ENCODE assay signal across 22 cellular contexts in genomic region chr3:170813261-170813660, GRCh38. TPM values are rescaled to one million over a fixed set of nuclear protein-coding genes. Genes with fewer than 3 reads are reported as not detected.
DNase-seq lines count a peak whose midpoint lies in the region; ATAC-seq and TF ChIP-seq lines count a peak whose summit lies in the region.
"Had no signal": no experiment of that assay in that cellular context is flagged by ENCODE, and none has a peak within 500 bp of the region (broad histone marks: within the 10 kb centered on the region; RNA-seq: fewer than 3 reads in every experiment).

No MANE protein-coding gene starts in this region.

- no peak for TF ChIP-seq CTCF in SK-N-SH (IDR thresholded peaks at IDR 0.05)
- TF ChIP-seq CTCF in GM13977 (IDR thresholded peaks at IDR 0.05; ENCODE audit: extremely low read depth, insufficient read depth, missing control alignments), result no peak

- H3K27ac ChIP-seq in SK-N-SH (ENCODE audit: low read depth in 2 of 2, low read length in 1 of 2) (no peak overlapping the region), SJCRH30 (peak overlapping the region; percentile 59)
- H3K27ac ChIP-seq: KMS-11, PC-9, SK-N-MC had no signal

- ATAC-seq in SK-N-SH treated with all-trans-retinoic acid at 6 μM for 48 hours, result no peak
- no peak for ATAC-seq in HG03571 (IDR thresholded peaks at IDR 0.05; ENCODE audit: unreplicated experiment)
- ATAC-seq: HCT116, T-cell had no signal

- no peak overlapping the region for H3K9ac ChIP-seq in SK-N-SH
- H3K9ac ChIP-seq: KMS-11 had no signal

- H4K20me1 ChIP-seq in SK-N-SH (ENCODE audit: insufficient read depth), result no peaks in the 10 kb centered on the region

- no peaks in the 10 kb centered on the region for H3K79me2 ChIP-seq in SK-N-SH (ENCODE audit: insufficient read depth)

- no peak for DNase-seq in SK-N-SH
- DNase-seq in SJCRH30, result peak; percentile 43 to 74
- DNase-seq in myocyte (ENCODE audit: low read depth), result peak; percentile 93
- no peak for DNase-seq in DMS53 treated with DMSO at 0.1 percent for 48 hours (lab: John Stamatoyannopoulos, UW; ENCODE audit: unreplicated experiment)
- no peak for DNase-seq in GM13977 (ENCODE audit: low spot score)
- DNase-seq: DMS79, GOT3, MV-4-11, NCI-H1105 treated with DMSO at 0.1 percent for 48 hours, NCI-H1694, NCI-H2081, NCI-H446 treated with DMSO at 0.1 percent for 48 hours, NCI-H526 treated with DMSO at 0.1 percent for 48 hours, PC-9, RPMI8226, SHP77, T-cell had no signal

- no peaks in the 10 kb centered on the region for H3K9me3 ChIP-seq in SK-N-SH
- no peaks in the 10 kb centered on the region for H3K9me3 ChIP-seq in SJCRH30 (replicated peaks)

- H3K4me3 ChIP-seq in SK-N-SH (ENCODE audit: low read depth in 2 of 2, low read length in 1 of 2) (no peak overlapping the region), SJCRH30 (no peak overlapping the region)
- H3K4me3 ChIP-seq: PC-9, SK-N-MC had no signal

- H3K9me2 ChIP-seq in SK-N-SH, result no peaks in the 10 kb centered on the region

- no peak overlapping the region for H3K4me2 ChIP-seq in SK-N-SH
- H3K4me2 ChIP-seq: KMS-11, PC-9 had no signal

- CTCF ChIA-PET in SK-N-SH (lab: Yijun Ruan, JAX), result interaction anchor here (0.6 to 9.5 kb wide), 12 partner anchors 15 to 422 kb away, joined by 3 to 316 read pairs (median 14); partner anchors contain the start of gene CLDN11

- TF ChIP-seq EP300 in SK-N-SH (IDR thresholded peaks at IDR 0.05; ENCODE audit: borderline replicate concordance in 1 of 2, low read depth in 1 of 2, low read length in 1 of 2), result no peak

- peaks cover 11 to 13% of the 10 kb centered on the region in 2 experiments for H3K4me1 ChIP-seq in SK-N-SH (ENCODE audit: control insufficient read depth in 1 of 2, insufficient read depth in 2 of 2, low read depth in 1 of 2, low read length in 1 of 2)
- H3K4me1 ChIP-seq in SJCRH30, result peaks cover 61% of the 10 kb centered on the region

- no peak for TF ChIP-seq RAD21 in SK-N-SH (IDR thresholded peaks at IDR 0.05; ENCODE audit: low read length)

- H2AFZ ChIP-seq in SK-N-SH (ENCODE audit: low read depth), result 0 out of 2 replicates have a peak overlapping the region, but pooled peaks have one; percentile 31
- H2AFZ ChIP-seq: PC-9 had no signal

- POLR2A ChIA-PET in SK-N-SH (lab: Yijun Ruan, JAX), result no interaction called here

- H3K27me3 ChIP-seq in SK-N-SH (ENCODE audit: insufficient read depth), result no peaks in the 10 kb centered on the region
- no peaks in the 10 kb centered on the region for H3K27me3 ChIP-seq in SJCRH30

- WGBS in SK-N-SH (ENCODE audit: low lambda C conversion rate), result 69% methylated on average over 5 of the region's 5 CpGs

- peaks cover 12% of the 10 kb centered on the region for H3F3A ChIP-seq in SK-N-SH (replicated peaks; ENCODE audit: insufficient read depth)

- no peaks in the 10 kb centered on the region for H3K36me3 ChIP-seq in SK-N-SH (replicated peaks in 1 of 2; ENCODE audit: control insufficient read depth in 1 of 2, insufficient read depth in 2 of 2, low read length in 1 of 2)
- no peaks in the 10 kb centered on the region for H3K36me3 ChIP-seq in SJCRH30

- in situ Hi-C loops in GM13977 (cut with MboI; ENCODE audit: low pct_unique_long_range_greater_than_20kb, low sequenced_read_pairs, unreplicated experiment), result loop anchor here (10.0 to 25.0 kb wide), 2 partner anchors 398 to 501 kb away; partner anchors contain the start of gene CLDN11

TF ChIP-seq in SK-N-SH, 30 proteins besides CTCF, POLR2A, EP300 and RAD21:
- TF ChIP-seq YY1 (IDR thresholded peaks at IDR 0.05; ENCODE audit: low read depth), result no peak
- TF ChIP-seq, protein P1, sequence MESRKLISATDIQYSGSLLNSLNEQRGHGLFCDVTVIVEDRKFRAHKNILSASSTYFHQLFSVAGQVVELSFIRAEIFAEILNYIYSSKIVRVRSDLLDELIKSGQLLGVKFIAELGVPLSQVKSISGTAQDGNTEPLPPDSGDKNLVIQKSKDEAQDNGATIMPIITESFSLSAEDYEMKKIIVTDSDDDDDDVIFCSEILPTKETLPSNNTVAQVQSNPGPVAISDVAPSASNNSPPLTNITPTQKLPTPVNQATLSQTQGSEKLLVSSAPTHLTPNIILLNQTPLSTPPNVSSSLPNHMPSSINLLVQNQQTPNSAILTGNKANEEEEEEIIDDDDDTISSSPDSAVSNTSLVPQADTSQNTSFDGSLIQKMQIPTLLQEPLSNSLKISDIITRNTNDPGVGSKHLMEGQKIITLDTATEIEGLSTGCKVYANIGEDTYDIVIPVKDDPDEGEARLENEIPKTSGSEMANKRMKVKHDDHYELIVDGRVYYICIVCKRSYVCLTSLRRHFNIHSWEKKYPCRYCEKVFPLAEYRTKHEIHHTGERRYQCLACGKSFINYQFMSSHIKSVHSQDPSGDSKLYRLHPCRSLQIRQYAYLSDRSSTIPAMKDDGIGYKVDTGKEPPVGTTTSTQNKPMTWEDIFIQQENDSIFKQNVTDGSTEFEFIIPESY (IDR thresholded peaks at IDR 0.05; ENCODE audit: borderline replicate concordance, low read depth), result no peak

TF ChIP-seq in SK-N-SH treated with all-trans-retinoic acid at 6 μM for 48 hours, 23 proteins besides CTCF, POLR2A, EP300 and RAD21 (continues in another document):
- TF ChIP-seq TSHZ2 (CRISPR knock-in tag; IDR thresholded peaks at IDR 0.05) (no peak), ZC3H10 (CRISPR knock-in tag; IDR thresholded peaks at IDR 0.05) (no peak), CREB5 (CRISPR knock-in tag; IDR thresholded peaks at IDR 0.05; ENCODE audit: low read depth) (no peak), BACH2 (CRISPR knock-in tag; IDR thresholded peaks at IDR 0.05; ENCODE audit: borderline replicate concordance) (no peak), ZNF8 (CRISPR knock-in tag; IDR thresholded peaks at IDR 0.05) (no peak), PPARA (CRISPR knock-in tag; IDR thresholded peaks at IDR 0.05; ENCODE audit: borderline replicate concordance) (no peak), CSDC2 (CRISPR knock-in tag; IDR thresholded peaks at IDR 0.05) (no peak)
- TF ChIP-seq, protein P2, sequence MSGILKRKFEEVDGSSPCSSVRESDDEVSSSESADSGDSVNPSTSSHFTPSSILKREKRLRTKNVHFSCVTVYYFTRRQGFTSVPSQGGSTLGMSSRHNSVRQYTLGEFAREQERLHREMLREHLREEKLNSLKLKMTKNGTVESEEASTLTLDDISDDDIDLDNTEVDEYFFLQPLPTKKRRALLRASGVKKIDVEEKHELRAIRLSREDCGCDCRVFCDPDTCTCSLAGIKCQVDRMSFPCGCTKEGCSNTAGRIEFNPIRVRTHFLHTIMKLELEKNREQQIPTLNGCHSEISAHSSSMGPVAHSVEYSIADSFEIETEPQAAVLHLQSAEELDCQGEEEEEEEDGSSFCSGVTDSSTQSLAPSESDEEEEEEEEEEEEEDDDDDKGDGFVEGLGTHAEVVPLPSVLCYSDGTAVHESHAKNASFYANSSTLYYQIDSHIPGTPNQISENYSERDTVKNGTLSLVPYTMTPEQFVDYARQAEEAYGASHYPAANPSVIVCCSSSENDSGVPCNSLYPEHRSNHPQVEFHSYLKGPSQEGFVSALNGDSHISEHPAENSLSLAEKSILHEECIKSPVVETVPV (CRISPR knock-in tag; IDR thresholded peaks at IDR 0.05), result no peak

RNA-seq across cellular contexts. Expression of gene RPL22L1, which starts 56.7 kb away (rescaled TPM):
- polyA plus RNA-seq in SK-N-SH (2012; rRNA removed), result 80.9 and 138 TPM in 2 replicates
- polyA plus RNA-seq in SK-N-SH (2012; cell fraction: cytosol; rRNA removed), result 156 and 256 TPM in 2 replicates
- 21.1 and 39.6 TPM in 2 replicates for polyA plus RNA-seq in SK-N-SH (2012; cell fraction: nucleus; rRNA removed)
- 45.2 and 52.8 TPM in 2 replicates for total RNA-seq in SJCRH30 (2014; rRNA removed; shearing (Covaris generic))
- total RNA-seq in myocyte, result 143 and 159 TPM in 2 replicates
- polyA plus RNA-seq in myocyte (2012), result 46.0 TPM

Comparison
In these comparisons a context has a peak if more than half of its experiments do, and no peak if none do; other contexts are left out.
1. DNase-seq: peak in SJCRH30 (2 of 2) and myocyte (single experiment); none in SK-N-SH (single experiment), DMS53 treated with DMSO at 0.1 percent for 48 hours (single experiment) and GM13977 (single experiment).